ENCODE assay signal across 8 cellular contexts in the genomic region with DNA sequence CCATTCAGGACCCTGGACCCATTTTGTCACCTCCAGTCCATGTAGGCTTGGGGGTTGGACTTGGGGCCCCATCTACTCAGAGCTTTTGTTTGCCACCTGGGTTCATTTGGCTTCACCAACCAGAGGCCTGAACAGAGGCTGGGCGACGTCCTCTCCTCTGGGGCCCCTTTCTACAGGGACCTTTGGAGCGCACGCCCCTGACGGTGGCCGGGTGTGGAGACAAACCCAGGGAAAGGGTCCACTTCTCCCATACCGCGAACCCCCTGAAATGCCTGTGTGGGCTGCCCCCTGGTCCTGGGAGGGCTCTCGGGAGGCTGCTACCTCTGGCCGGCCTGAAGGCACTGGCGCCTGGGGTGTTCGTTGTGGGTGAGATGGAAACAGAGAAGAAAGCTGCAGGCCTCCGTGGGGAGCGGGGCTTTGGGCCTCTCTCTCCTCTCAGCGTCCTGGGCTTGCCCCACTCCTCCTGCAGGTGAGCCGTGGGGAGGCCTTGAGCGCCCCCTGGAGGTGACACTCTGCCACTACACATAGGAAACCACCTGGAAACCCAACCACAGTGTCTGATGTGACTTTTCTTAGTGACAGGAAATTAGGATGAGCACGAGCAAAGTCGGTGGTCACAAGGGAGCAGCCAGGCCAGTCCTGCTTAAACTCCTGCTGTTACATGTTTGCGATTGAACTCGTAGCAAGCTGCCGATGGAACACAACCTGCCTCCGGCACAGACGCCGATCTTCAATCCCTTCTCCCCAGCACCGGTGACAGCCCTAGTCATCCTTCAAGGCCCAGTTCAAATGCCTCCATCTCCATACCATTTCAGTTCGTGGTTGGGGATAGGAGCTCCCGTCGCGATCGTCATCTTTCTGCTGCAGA. TPM values are rescaled to one million over a fixed set of nuclear protein-coding genes. Genes with fewer than 3 reads are reported as not detected.
DNase-seq lines count a peak whose midpoint lies in the region; FAIRE-seq and TF ChIP-seq lines count a peak whose summit lies in the region.

No MANE protein-coding gene starts in this region.

- DNase-seq in DMS79 treated with DMSO at 0.1 percent for 48 hours (lab: John Stamatoyannopoulos, UW): peak; percentile 19
- no peak for DNase-seq in DMS79 (lab: John Stamatoyannopoulos, UW)
- peak; percentile 84 for DNase-seq in Karpas-422
- peak; percentile 15 for DNase-seq in SKM-1 (lab: John Stamatoyannopoulos, UW; ENCODE audit: unreplicated experiment)
- no peak for DNase-seq in ascending aorta (ENCODE audit: low spot score in 2 of 2)
- no peak for DNase-seq in keratinocyte (ENCODE audit: low read depth, low spot score)
- DNase-seq in stimulated activated CD4-positive, alpha-beta T cell treated with anti-CD3 and anti-CD28 coated beads, TNF-alpha, amount 100 ng/mL, for 48 hours (ENCODE audit: low read depth in 3 of 3): peak; percentile 41 to 46 (median 43)
- no peak for DNase-seq in EL

- no peaks in the 10 kb centered on the region for H3K27me3 ChIP-seq in Karpas-422 (ENCODE audit: low read length)
- H3K27me3 ChIP-seq in ascending aorta: no peaks in the 10 kb centered on the region
- peaks cover 57% of the 10 kb centered on the region for H3K27me3 ChIP-seq in keratinocyte (ENCODE audit: control insufficient read depth, extremely low read depth, insufficient read depth, low read length)

- no peaks in the 10 kb centered on the region for H3K36me3 ChIP-seq in Karpas-422 (ENCODE audit: insufficient read depth, low read length)
- H3K36me3 ChIP-seq in ascending aorta: no peaks in the 10 kb centered on the region
- no peaks in the 10 kb centered on the region for H3K36me3 ChIP-seq in keratinocyte (ENCODE audit: control insufficient read depth in 2 of 2, extremely low read depth in 1 of 2, insufficient read depth in 2 of 2, low read length in 2 of 2)

- intact Hi-C loops in ascending aorta (cut with DNase I): no loop called here

- no peaks in the 10 kb centered on the region for H3K9me2 ChIP-seq in Karpas-422 (replicated peaks; ENCODE audit: insufficient read depth, low read length)

- no peak overlapping the region for H3K27ac ChIP-seq in Karpas-422 (ENCODE audit: low read length)
- no peak overlapping the region for H3K27ac ChIP-seq in ascending aorta
- no peak overlapping the region for H3K27ac ChIP-seq in keratinocyte (ENCODE audit: control insufficient read depth, insufficient read depth, low read length)

- H2AFZ ChIP-seq in Karpas-422 (ENCODE audit: low read length) (peak overlapping the region; percentile 73; the same call in 1 of the 2 replicates), keratinocyte (ENCODE audit: control insufficient read depth, low read length) (no peak overlapping the region)

- H3K4me2 ChIP-seq in Karpas-422 (ENCODE audit: low read depth, low read length, poor library complexity, severe bottlenecking) (peak overlapping the region; percentile 68), keratinocyte (ENCODE audit: control insufficient read depth, extremely low read depth, insufficient read depth, low read depth, low read length) (no peak overlapping the region)

- H3K9me1 ChIP-seq in keratinocyte (ENCODE audit: control insufficient read depth, extremely low read depth, insufficient read depth, low read length): no peaks in the 10 kb centered on the region

- H3K9me3 ChIP-seq in Karpas-422 (ENCODE audit: low read length) (no peaks in the 10 kb centered on the region), ascending aorta (no peaks in the 10 kb centered on the region), keratinocyte (ENCODE audit: control insufficient read depth, low read depth, low read length) (no peaks in the 10 kb centered on the region)

- 0 out of 2 replicates have a peak, but pooled peaks cover 3% of the 10 kb centered on the region for H4K20me1 ChIP-seq in Karpas-422 (ENCODE audit: insufficient read depth, low read depth, low read length)
- H4K20me1 ChIP-seq in keratinocyte (ENCODE audit: control insufficient read depth, extremely low read depth, insufficient read depth, low read length): no peaks in the 10 kb centered on the region

- H3K4me1 ChIP-seq in Karpas-422 (ENCODE audit: low read length): no peaks in the 10 kb centered on the region
- peaks cover 0 to 7% of the 10 kb centered on the region in 2 donors for H3K4me1 ChIP-seq in ascending aorta
- no peaks in the 10 kb centered on the region for H3K4me1 ChIP-seq in keratinocyte (ENCODE audit: control insufficient read depth, extremely low read depth, insufficient read depth, low read length)

- H3K4me3 ChIP-seq in Karpas-422 (ENCODE audit: low read length) (peak overlapping the region; percentile 66), ascending aorta (no peak overlapping the region), keratinocyte (ENCODE audit: control insufficient read depth in 2 of 3, extremely low read depth in 1 of 3, insufficient read depth in 2 of 3, low read depth in 1 of 3, low read length in 3 of 3) (no peak overlapping the region)

- peak; percentile 32 for FAIRE-seq in keratinocyte (lab: Jason Lieb, UNC)

- dilution Hi-C loops in keratinocyte (cut with MboI; ENCODE audit: extremely low pct_ligation_motif_present, low sequenced_read_pairs): loop anchor here (25.0 kb wide), 1 partner anchor 105 kb away; no protein-coding TSS in a partner anchor

- TF ChIP-seq CTCF in ascending aorta (IDR thresholded peaks at IDR 0.05): peak in 2 of 3 experiments; percentile 48 to 58
- TF ChIP-seq CTCF in keratinocyte (optimal IDR thresholded peaks at IDR 0.05 in 1 of 3, IDR thresholded peaks at IDR 0.05 in 1 of 3, conservative IDR thresholded peaks at IDR 0.05 in 1 of 3; ENCODE audit: extremely low read depth in 1 of 3, insufficient read depth in 2 of 3, low read length in 3 of 3): peak; percentile 84 to 97 (median 91)

- H3K9ac ChIP-seq in Karpas-422 (ENCODE audit: low read length) (peak overlapping the region; percentile 57), keratinocyte (ENCODE audit: control insufficient read depth, extremely low read depth, insufficient read depth, low read length) (no peak overlapping the region)

- H3K79me2 ChIP-seq in Karpas-422 (ENCODE audit: low read length) (no peaks in the 10 kb centered on the region), keratinocyte (ENCODE audit: control insufficient read depth, insufficient read depth, low read length) (no peaks in the 10 kb centered on the region)

RNA-seq across cellular contexts. Expression of a gene that starts 12.0 kb away (rescaled TPM):
- not detected in 2 replicates for total RNA-seq in Karpas-422 (2014; rRNA removed; shearing (Covaris generic); ENCODE audit: low replicate concordance)
- not detected for total RNA-seq in ascending aorta
- not detected in 3 replicates for polyA plus RNA-seq in keratinocyte
- polyA plus RNA-seq in keratinocyte (2011; ENCODE audit: low read depth): not detected
- polyA plus RNA-seq in keratinocyte (2011; cell fraction: cytosol; rRNA removed): not detected in 2 replicates
- polyA plus RNA-seq in keratinocyte (2011; cell fraction: nucleus; rRNA removed): not detected in 2 replicates
- not detected in 2 replicates for polyA plus RNA-seq in keratinocyte (2012; ENCODE audit: low replicate concordance)
- polyA minus RNA-seq in keratinocyte: not detected in 3 replicates
- polyA minus RNA-seq in keratinocyte (2011; cell fraction: cytosol; rRNA and poly(A)+ RNA removed): not detected
- polyA minus RNA-seq in keratinocyte (2011; cell fraction: nucleus; rRNA and poly(A)+ RNA removed): not detected in 2 replicates

Comparison
In these comparisons a context has a peak if more than half of its experiments do, and no peak if none do; other contexts are left out.
1. DNase-seq: peak in DMS79 treated with DMSO at 0.1 percent for 48 hours (single experiment), Karpas-422 (single experiment), SKM-1 (single experiment) and stimulated activated CD4-positive, alpha-beta T cell treated with anti-CD3 and anti-CD28 coated beads, TNF-alpha, amount 100 ng/mL, for 48 hours (3 of 3); none in DMS79 (single experiment), ascending aorta (0 of 2), keratinocyte (single experiment) and EL (single experiment).